Comparison of ENCODE assay signal across 14 cellular contexts in genomic region chr2:42874838-42875801, GRCh38.
DNase-seq lines count a peak whose midpoint lies in the region; ATAC-seq, FAIRE-seq and TF ChIP-seq lines count a peak whose summit lies in the region.
"Had no signal": no experiment of that assay in that cellular context is flagged by ENCODE, and none has a peak within 500 bp of the region (broad histone marks: within the 10 kb centered on the region; RNA-seq: fewer than 3 reads in every experiment).

No MANE protein-coding gene starts in this region.

- peak overlapping the region; percentile 37 for H2AFZ ChIP-seq in GM23248
- H2AFZ ChIP-seq in endothelial cell of umbilical vein (ENCODE audit: low read depth, low read length): peak overlapping the region; percentile 88
- no peak overlapping the region for H2AFZ ChIP-seq in HepG2 (ENCODE audit: low read length)

- no peaks in the 10 kb centered on the region for H3K9me1 ChIP-seq in endothelial cell of umbilical vein (replicated peaks; ENCODE audit: control insufficient read depth, extremely low read depth, insufficient read depth, low read length)

- H3K4me1 ChIP-seq in GM23248 (ENCODE audit: insufficient read depth) (peaks cover 23% of the 10 kb centered on the region), endothelial cell of umbilical vein (ENCODE audit: control insufficient read depth, extremely low read depth, insufficient read depth, low read length) (peaks cover 28% of the 10 kb centered on the region), HepG2 (ENCODE audit: insufficient read depth, low read length) (peaks cover 24% of the 10 kb centered on the region), rectal smooth muscle tissue (ENCODE audit: control insufficient read depth, insufficient read depth, low read length) (peaks cover 5% of the 10 kb centered on the region)

- H3K36me3 ChIP-seq in GM23248 (ENCODE audit: low read depth): no peaks in the 10 kb centered on the region
- no peaks in the 10 kb centered on the region for H3K36me3 ChIP-seq in endothelial cell of umbilical vein (ENCODE audit: control insufficient read depth in 2 of 2, extremely low read depth in 1 of 2, insufficient read depth in 2 of 2, low read length in 2 of 2)
- no peaks in the 10 kb centered on the region for H3K36me3 ChIP-seq in HepG2 (replicated peaks in 1 of 2; ENCODE audit: control insufficient read depth in 1 of 2, insufficient read depth in 2 of 2, low read length in 2 of 2)
- no peaks in the 10 kb centered on the region for H3K36me3 ChIP-seq in rectal smooth muscle tissue (ENCODE audit: control insufficient read depth, insufficient read depth, low read length)

- no peaks in the 10 kb centered on the region for H3K9me2 ChIP-seq in GM23248 (ENCODE audit: insufficient read depth)

- no peak for TF ChIP-seq CTCF in endothelial cell of umbilical vein (IDR thresholded peaks at IDR 0.05; ENCODE audit: extremely low read depth in 1 of 2, insufficient read depth in 1 of 2, low read depth in 1 of 2, low read length in 2 of 2)
- TF ChIP-seq CTCF in HepG2 (CRISPR knock-in tag; IDR thresholded peaks at IDR 0.05): no peak

- peak; percentile 76 for ATAC-seq in HepG2
- ATAC-seq: naive thymus-derived CD8-positive, alpha-beta T cell; stimulated activated naive CD8-positive, alpha-beta T cell treated with anti-CD3 and anti-CD28 coated beads, Interleukin-15, amount 100 ng/mL, for 72 hours had no signal

- intact Hi-C loops in endothelial cell of umbilical vein (cut with micrococcal nuclease): no loop called here
- intact Hi-C loops in HepG2 (cut with micrococcal nuclease; ENCODE audit: unreplicated experiment): no loop called here

- H3K27ac ChIP-seq in GM23248 (no peak overlapping the region), endothelial cell of umbilical vein (ENCODE audit: insufficient read depth, low read depth, low read length) (no peak overlapping the region), HepG2 (ENCODE audit: extremely low read length, insufficient read depth, low read length) (no peak overlapping the region), rectal smooth muscle tissue (ENCODE audit: low read depth, low read length) (peak overlapping the region; percentile 64)

- TF ChIP-seq POLR2A in endothelial cell of umbilical vein (IDR thresholded peaks at IDR 0.05; ENCODE audit: low read depth, low read length) (no peak), HepG2 (IDR thresholded peaks at IDR 0.05; ENCODE audit: insufficient read depth in 1 of 2, low read depth in 2 of 2, low read length in 2 of 2) (no peak)

- CTCF ChIA-PET in endothelial cell of umbilical vein (lab: Charles Lee) (interaction anchor here (1.4 kb wide), 1 partner anchor 44 kb away, joined by 3 read pairs; no protein-coding TSS in a partner anchor), HepG2 (lab: Yijun Ruan, JAX; ENCODE audit: low intra/inter-chr PET ratio, low total read pairs) (no interaction called here)

- 44 to 53% methylated on average over 20 to 22 of the region's 22 CpGs for WGBS in GM23248 (ENCODE audit: low coverage in 1 of 2, low lambda C conversion rate in 2 of 2, missing lambda C conversion rate in 2 of 2), 2 experiments
- 57% methylated on average over 21 of the region's 22 CpGs for WGBS in HepG2 (ENCODE audit: low lambda C conversion rate)

- no peak for TF ChIP-seq RAD21 in HepG2 (CRISPR knock-in tag; IDR thresholded peaks at IDR 0.05)

- TF ChIP-seq EP300 in HepG2 (IDR thresholded peaks at IDR 0.05; ENCODE audit: low read depth in 2 of 2, low read length in 2 of 2): no peak
- no peak for TF ChIP-seq EP300 in HepG2 (CRISPR knock-in tag; IDR thresholded peaks at IDR 0.05; ENCODE audit: borderline replicate concordance)

- H3K9ac ChIP-seq in GM23248 (no peak overlapping the region), endothelial cell of umbilical vein (replicated peaks; ENCODE audit: extremely low read depth, insufficient read depth, low read length) (no peak overlapping the region), HepG2 (ENCODE audit: insufficient read depth, low read depth, low read length) (no peak overlapping the region), rectal smooth muscle tissue (ENCODE audit: low read length) (no peak overlapping the region)

- H3K27me3 ChIP-seq in GM23248 (replicated peaks; ENCODE audit: insufficient read depth) (no peaks in the 10 kb centered on the region), endothelial cell of umbilical vein (ENCODE audit: control insufficient read depth in 2 of 2, insufficient read depth in 2 of 2, low read length in 2 of 2) (no peaks in the 10 kb centered on the region), HepG2 (ENCODE audit: control insufficient read depth in 1 of 2, insufficient read depth in 2 of 2, low read length in 2 of 2) (peaks cover 3 to 14% of the 10 kb centered on the region in 2 experiments; a peak in 2 of 5 replicates), rectal smooth muscle tissue (ENCODE audit: control insufficient read depth, insufficient read depth, low read length) (no peaks in the 10 kb centered on the region)

- POLR2A ChIA-PET in endothelial cell of umbilical vein (lab: Charles Lee): no interaction called here
- POLR2A ChIA-PET in HepG2 (lab: Yijun Ruan, JAX): no interaction called here

- no TSS peak for BruUV-seq in endothelial cell of umbilical vein (replicated peaks; lab: Mats Ljungman, UMichigan)
- BruUV-seq in HepG2 (replicated peaks; lab: Mats Ljungman, UMichigan): no TSS peak

- peaks cover 17% of the 10 kb centered on the region for H3F3A ChIP-seq in GM23248 (ENCODE audit: insufficient read depth)

- no peaks in the 10 kb centered on the region for H4K20me1 ChIP-seq in GM23248 (ENCODE audit: insufficient read depth)
- no peaks in the 10 kb centered on the region for H4K20me1 ChIP-seq in endothelial cell of umbilical vein (replicated peaks; ENCODE audit: control insufficient read depth, extremely low read depth, insufficient read depth, low read length)
- no peaks in the 10 kb centered on the region for H4K20me1 ChIP-seq in HepG2 (ENCODE audit: insufficient read depth, low read length)

- H3K4me2 ChIP-seq in GM23248 (ENCODE audit: unreplicated experiment): no peak overlapping the region
- H3K4me2 ChIP-seq in endothelial cell of umbilical vein (ENCODE audit: insufficient read depth, low read length): no peak overlapping the region
- peak overlapping the region; percentile 18; the same call in 1 of the 2 replicates for H3K4me2 ChIP-seq in HepG2 (ENCODE audit: low read depth, low read length)

- H3K4me3 ChIP-seq in GM23248 (no peak overlapping the region), endothelial cell of umbilical vein (replicated peaks in 1 of 3; ENCODE audit: insufficient read depth in 1 of 3, low read depth in 1 of 3, low read length in 3 of 3) (no peak overlapping the region), HepG2 (replicated peaks in 1 of 3; ENCODE audit: insufficient read depth in 1 of 3, low read depth in 2 of 3, low read length in 3 of 3) (no peak overlapping the region), rectal smooth muscle tissue (ENCODE audit: low read length) (no peak overlapping the region)

- H3K9me3 ChIP-seq in GM23248 (ENCODE audit: low read depth) (no peaks in the 10 kb centered on the region), endothelial cell of umbilical vein (replicated peaks; ENCODE audit: control insufficient read depth, insufficient read depth, low read length) (no peaks in the 10 kb centered on the region), HepG2 (ENCODE audit: low read length) (no peaks in the 10 kb centered on the region)

- DNase-seq in GM23248: no peak
- peak; percentile 72 for DNase-seq in endothelial cell of umbilical vein (ENCODE audit: low read depth, low spot score)
- DNase-seq in HepG2 (ENCODE audit: low spot score): no peak
- no peak for DNase-seq in NCI-H2081 treated with DMSO at 0.1 percent for 48 hours (lab: John Stamatoyannopoulos, UW)
- no peak for DNase-seq in HCEC 1CT
- no peak for DNase-seq in globus pallidus (ENCODE audit: low spot score)
- no peak for DNase-seq in HPDE6-E6E7 (ENCODE audit: extremely low spot score)
- DNase-seq: ACHN; activated CD4-positive, alpha-beta T cell treated with anti-CD3 and anti-CD28 coated beads, Interleukin-2, amount 50 U/mL, for 1 hour; naive thymus-derived CD8-positive, alpha-beta T cell; NCI-H1694 treated with DMSO at 0.1 percent for 48 hours; stimulated activated CD4-positive, alpha-beta T cell treated with anti-CD3 and anti-CD28 coated beads, Interleukin-4, amount 100 ng/mL, for 1 hour; stimulated activated naive CD8-positive, alpha-beta T cell treated with anti-CD3 and anti-CD28 coated beads, Interleukin-15, amount 100 ng/mL, for 72 hours had no signal

- H3K79me2 ChIP-seq in GM23248 (ENCODE audit: insufficient read depth): no peaks in the 10 kb centered on the region
- H3K79me2 ChIP-seq in endothelial cell of umbilical vein (ENCODE audit: control insufficient read depth, insufficient read depth, low read length): no peaks in the 10 kb centered on the region
- no peaks in the 10 kb centered on the region for H3K79me2 ChIP-seq in HepG2 (ENCODE audit: insufficient read depth, low read length)

- FAIRE-seq in endothelial cell of umbilical vein (lab: Jason Lieb, UNC) (peak; percentile 80), HepG2 (lab: Jason Lieb, UNC) (no peak)

- dilution Hi-C loops in endothelial cell of umbilical vein (cut with MboI; ENCODE audit: extremely low pct_ligation_motif_present, low sequenced_read_pairs): no loop called here

- in situ Hi-C loops in GM23248 (cut with MboI): no loop called here
- in situ Hi-C loops in HepG2 (cut with HindIII; ENCODE audit: extremely low pct_ligation_motif_present, low pct_unique_long_range_greater_than_20kb): no loop called here

TF ChIP-seq in endothelial cell of umbilical vein, 7 proteins besides CTCF, POLR2A, EP300 and RAD21:
- no peak for TF ChIP-seq GATA2 (IDR thresholded peaks at IDR 0.05; ENCODE audit: insufficient read depth, insufficient read length, low read depth, low read length)
- TF ChIP-seq MYC (IDR thresholded peaks at IDR 0.05; ENCODE audit: low read depth, low read length): no peak
- TF ChIP-seq JUN (IDR thresholded peaks at IDR 0.05; ENCODE audit: borderline replicate concordance, insufficient read depth, insufficient read length, low read depth): no peak
- TF ChIP-seq POLR2AphosphoS5 (IDR thresholded peaks at IDR 0.05; ENCODE audit: insufficient read depth, low read depth, low read length): no peak
- TF ChIP-seq EZH2 (IDR thresholded peaks at IDR 0.05; ENCODE audit: borderline replicate concordance, low read depth, low read length, severe bottlenecking): no peak

TF ChIP-seq in HepG2, 621 proteins besides CTCF, POLR2A, EP300 and RAD21 (continues in another document):
- 0 out of 2 replicates have a peak, but pooled peaks have one; percentile 44 for TF ChIP-seq ZNF891 (CRISPR knock-in tag; IDR thresholded peaks at IDR 0.05)
